2 cellular contexts compared by ENCODE assay signal in the genomic region with DNA sequence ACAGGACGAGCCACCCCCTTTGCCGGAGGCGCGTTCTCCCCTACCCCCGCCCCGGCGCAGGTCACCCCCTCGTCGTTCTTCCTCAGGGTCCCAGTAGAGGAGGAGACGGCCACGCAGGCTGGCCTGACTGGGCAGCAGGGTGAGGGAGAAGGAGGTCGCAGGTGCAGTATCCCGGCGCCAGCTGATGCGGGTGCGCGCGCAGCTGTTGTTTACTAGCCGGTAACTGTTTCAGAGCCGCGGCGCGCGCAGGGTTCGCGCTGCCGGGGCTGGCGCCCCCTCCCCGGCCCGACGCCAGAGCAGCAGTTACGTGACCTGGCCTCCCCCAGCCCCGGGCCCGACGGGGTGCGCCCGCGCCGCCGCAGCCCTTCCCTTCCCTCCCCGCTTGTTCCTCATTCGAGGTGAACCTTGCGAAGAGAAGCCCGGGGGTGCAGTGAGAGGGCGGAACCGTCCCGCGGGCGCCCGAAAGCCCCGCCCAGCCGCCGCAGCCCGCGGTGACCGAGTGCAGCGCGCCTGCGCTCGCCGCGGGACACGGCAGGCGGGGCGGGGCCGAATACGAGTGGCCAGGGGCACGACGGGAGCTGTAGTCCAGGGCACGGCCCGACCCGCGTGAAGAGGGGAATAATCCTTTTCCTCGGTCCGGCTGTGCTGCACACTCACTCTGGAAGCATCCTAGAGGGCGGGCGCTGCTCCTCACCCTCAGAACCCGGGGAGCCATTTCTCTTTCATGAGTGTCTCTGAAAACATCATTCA.
A peak's percentile ranks its signal among the peaks of the same experiment; 100 is the strongest.
TF ChIP-seq lines count a peak whose summit lies in the region.

Gene SLC12A6 (minus strand): TSS at position 225 of the 750 bp plus-strand sequence. CDS start 1,101 bp downstream, outside the sequence.

TF ChIP-seq in HEK293, 187 proteins besides CTCF, POLR2A, EP300 and RAD21 (continued from another document and continues in another):
- TF ChIP-seq ZIC2 (tag by site-specific recombination; IDR thresholded peaks at IDR 0.05) (no peak), ZBTB17 (tag by site-specific recombination; IDR thresholded peaks at IDR 0.05) (peak; percentile 61), ZNF626 (tag by site-specific recombination; IDR thresholded peaks at IDR 0.05) (no peak), ZNF341 (tag by site-specific recombination; IDR thresholded peaks at IDR 0.05; ENCODE audit: low read depth) (peak; percentile 72), ZNF10 (tag by site-specific recombination; IDR thresholded peaks at IDR 0.05) (peak; percentile 59; the same call in 1 of the 2 replicates), ZBTB8A (tag by site-specific recombination; IDR thresholded peaks at IDR 0.05) (peak; percentile 85), HOXA7 (CRISPR knock-in tag; IDR thresholded peaks at IDR 0.05; ENCODE audit: borderline replicate concordance) (no peak), ZNF777 (tag by site-specific recombination; IDR thresholded peaks at IDR 0.05; ENCODE audit: borderline replicate concordance) (no peak), ZBTB20 (tag by site-specific recombination; IDR thresholded peaks at IDR 0.05) (peak; percentile 50; the same call in 1 of the 2 replicates), ZNF600 (tag by site-specific recombination; IDR thresholded peaks at IDR 0.05) (peak; percentile 82), ZNF302 (tag by site-specific recombination; IDR thresholded peaks at IDR 0.05; ENCODE audit: low read depth) (no peak), ZNF76 (tag by site-specific recombination; IDR thresholded peaks at IDR 0.05; ENCODE audit: borderline replicate concordance, low read depth) (peak; percentile 79; the same call in 1 of the 2 replicates), ZNF785 (tag by site-specific recombination; IDR thresholded peaks at IDR 0.05) (no peak), ZNF580 (tag by site-specific recombination; IDR thresholded peaks at IDR 0.05) (no peak), ZNF660 (tag by site-specific recombination; IDR thresholded peaks at IDR 0.05) (0 out of 2 replicates have a peak, but pooled peaks have one; percentile 19), ZNF629 (tag by site-specific recombination; IDR thresholded peaks at IDR 0.05) (0 out of 2 replicates have a peak, but pooled peaks have one; percentile 4), ZXDB (tag by site-specific recombination; IDR thresholded peaks at IDR 0.05) (no peak), GLIS2 (tag by site-specific recombination; IDR thresholded peaks at IDR 0.05) (no peak), ZNF561 (tag by site-specific recombination; IDR thresholded peaks at IDR 0.05; ENCODE audit: borderline replicate concordance) (peak; percentile 59; the same call in 1 of the 2 replicates), ZNF704 (tag by site-specific recombination; IDR thresholded peaks at IDR 0.05) (peak; percentile 66; the same call in 1 of the 2 replicates), GLI2 (tag by site-specific recombination; IDR thresholded peaks at IDR 0.05; ENCODE audit: borderline replicate concordance, low read depth) (no peak), ZNF133 (tag by site-specific recombination; IDR thresholded peaks at IDR 0.05) (no peak), ZBTB11 (tag by site-specific recombination; conservative IDR thresholded peaks at IDR 0.05; ENCODE audit: low read depth) (peak; percentile 72)
- TF ChIP-seq, protein P1, sequence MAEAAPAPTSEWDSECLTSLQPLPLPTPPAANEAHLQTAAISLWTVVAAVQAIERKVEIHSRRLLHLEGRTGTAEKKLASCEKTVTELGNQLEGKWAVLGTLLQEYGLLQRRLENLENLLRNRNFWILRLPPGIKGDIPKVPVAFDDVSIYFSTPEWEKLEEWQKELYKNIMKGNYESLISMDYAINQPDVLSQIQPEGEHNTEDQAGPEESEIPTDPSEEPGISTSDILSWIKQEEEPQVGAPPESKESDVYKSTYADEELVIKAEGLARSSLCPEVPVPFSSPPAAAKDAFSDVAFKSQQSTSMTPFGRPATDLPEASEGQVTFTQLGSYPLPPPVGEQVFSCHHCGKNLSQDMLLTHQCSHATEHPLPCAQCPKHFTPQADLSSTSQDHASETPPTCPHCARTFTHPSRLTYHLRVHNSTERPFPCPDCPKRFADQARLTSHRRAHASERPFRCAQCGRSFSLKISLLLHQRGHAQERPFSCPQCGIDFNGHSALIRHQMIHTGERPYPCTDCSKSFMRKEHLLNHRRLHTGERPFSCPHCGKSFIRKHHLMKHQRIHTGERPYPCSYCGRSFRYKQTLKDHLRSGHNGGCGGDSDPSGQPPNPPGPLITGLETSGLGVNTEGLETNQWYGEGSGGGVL (tag by site-specific recombination; IDR thresholded peaks at IDR 0.05) = peak; percentile 56; the same call in 1 of the 2 replicates

TF ChIP-seq in SK-N-SH, 30 proteins besides CTCF, POLR2A, EP300 and RAD21 (continued from another document):
- TF ChIP-seq REST (IDR thresholded peaks at IDR 0.05; ENCODE audit: low read depth, low read length) = no peak
- TF ChIP-seq YY1 (IDR thresholded peaks at IDR 0.05; ENCODE audit: low read depth) = 0 out of 2 replicates have a peak, but pooled peaks have one; percentile 21
- TF ChIP-seq USF1 (IDR thresholded peaks at IDR 0.05; ENCODE audit: borderline replicate concordance, low read depth) = no peak
- TF ChIP-seq SIN3A (IDR thresholded peaks at IDR 0.05; ENCODE audit: borderline replicate concordance, low read depth, low read length) = 0 out of 2 replicates have a peak, but pooled peaks have one; percentile 21
- TF ChIP-seq FOSL2 (IDR thresholded peaks at IDR 0.05; ENCODE audit: borderline replicate concordance, low read depth) = 0 out of 2 replicates have a peak, but pooled peaks have one; percentile 13
